ENCODE assay signal across 1 cellular context in the genomic region with DNA sequence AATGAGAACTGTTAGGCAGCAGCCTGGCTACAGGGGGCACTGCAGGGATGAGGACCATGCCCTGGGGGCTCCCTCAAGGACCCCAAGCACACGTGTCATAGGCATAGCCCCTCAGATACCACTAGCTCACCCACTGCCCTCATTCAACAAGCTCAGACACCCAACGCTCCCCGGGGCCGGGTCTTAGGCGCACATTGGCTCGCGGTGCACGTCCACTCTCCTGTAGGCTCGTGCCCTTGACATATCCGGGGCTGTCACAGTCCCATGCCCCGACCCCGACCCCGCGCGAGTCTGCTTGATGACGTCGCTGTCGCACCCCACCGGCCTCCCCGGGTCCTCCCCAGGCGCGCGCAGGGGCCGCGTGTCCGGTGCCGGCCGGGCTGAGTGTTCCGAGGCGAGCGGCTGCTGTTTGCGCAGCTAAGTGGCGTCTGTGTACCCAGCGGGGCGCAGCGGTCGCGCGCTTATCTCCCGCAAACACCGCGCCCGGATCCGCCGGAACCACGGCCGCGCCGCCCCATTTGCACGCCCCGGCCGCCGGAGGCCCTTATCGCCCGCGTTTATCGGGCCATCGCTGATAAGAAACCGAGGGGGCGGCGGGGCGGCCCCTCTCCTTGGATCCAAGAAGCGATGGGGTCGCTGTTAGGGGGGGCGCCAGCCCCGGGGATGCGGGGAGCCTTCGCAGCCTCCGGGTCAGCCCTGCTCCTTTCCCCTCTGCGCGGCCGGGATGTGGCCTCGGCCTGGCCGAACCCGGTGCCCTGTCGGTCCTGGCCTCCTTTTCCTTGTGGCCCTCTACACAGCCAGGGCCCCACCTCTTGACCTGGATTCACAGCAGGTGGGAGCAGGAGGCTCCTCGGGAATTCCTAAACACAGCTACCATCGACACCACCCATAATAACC.
TF ChIP-seq lines count a peak whose summit lies in the region.

No MANE protein-coding gene starts in this region.

TF ChIP-seq in HepG2, 621 proteins besides CTCF, POLR2A, EP300 and RAD21 (continued from another document and continues in another):
- TF ChIP-seq ZBTB4 (CRISPR knock-in tag; IDR thresholded peaks at IDR 0.05; ENCODE audit: borderline replicate concordance) (no peak), TFDP1 (CRISPR knock-in tag; IDR thresholded peaks at IDR 0.05; ENCODE audit: borderline replicate concordance) (peak; percentile 78; the same call in 1 of the 2 replicates), ZNF121 (CRISPR knock-in tag; IDR thresholded peaks at IDR 0.05) (peak; percentile 30; the same call in 1 of the 2 replicates), ZNF781 (CRISPR knock-in tag; IDR thresholded peaks at IDR 0.05; ENCODE audit: borderline replicate concordance, not compliant biosample characterization) (peak; percentile 25), KAT7 (CRISPR knock-in tag; IDR thresholded peaks at IDR 0.05; ENCODE audit: borderline replicate concordance) (no peak), PLRG1 (conservative IDR thresholded peaks at IDR 0.05) (no peak), ZNF180 (CRISPR knock-in tag; IDR thresholded peaks at IDR 0.05; ENCODE audit: borderline replicate concordance, low read depth) (0 out of 2 replicates have a peak, but pooled peaks have one; percentile 45), ZNF572 (CRISPR knock-in tag; IDR thresholded peaks at IDR 0.05) (peak; percentile 91; the same call in 1 of the 2 replicates), MAFF (IDR thresholded peaks at IDR 0.05; ENCODE audit: low read depth, low read length) (no peak), MIER3 (CRISPR knock-in tag; IDR thresholded peaks at IDR 0.05; ENCODE audit: borderline replicate concordance) (peak; percentile 64; the same call in 1 of the 2 replicates), ZNF251 (CRISPR knock-in tag; IDR thresholded peaks at IDR 0.05) (no peak), ZBTB46 (CRISPR knock-in tag; IDR thresholded peaks at IDR 0.05; ENCODE audit: borderline replicate concordance) (peak; percentile 90; the same call in 1 of the 2 replicates), ZSCAN30 (CRISPR knock-in tag; IDR thresholded peaks at IDR 0.05) (no peak), KDM5A (IDR thresholded peaks at IDR 0.05; ENCODE audit: borderline replicate concordance, low read length) (no peak), ZNF44 (CRISPR knock-in tag; IDR thresholded peaks at IDR 0.05) (peak; percentile 96), STAG1 (CRISPR knock-in tag; IDR thresholded peaks at IDR 0.05) (no peak; the same call in 1 of the 2 replicates), ZSCAN22 (CRISPR knock-in tag; IDR thresholded peaks at IDR 0.05) (no peak), KLF6 (CRISPR knock-in tag; IDR thresholded peaks at IDR 0.05) (no peak), YEATS2 (CRISPR knock-in tag; IDR thresholded peaks at IDR 0.05; ENCODE audit: borderline replicate concordance) (peak; percentile 26; the same call in 1 of the 2 replicates), ZBTB14 (CRISPR knock-in tag; IDR thresholded peaks at IDR 0.05) (peak; percentile 89), ZNF879 (CRISPR knock-in tag; IDR thresholded peaks at IDR 0.05) (peak; percentile 87), SP2 (CRISPR knock-in tag; IDR thresholded peaks at IDR 0.05) (0 out of 2 replicates have a peak, but pooled peaks have one; percentile 19), KDM5B (CRISPR knock-in tag; IDR thresholded peaks at IDR 0.05; ENCODE audit: borderline replicate concordance) (peak; percentile 95), AFF4 (CRISPR knock-in tag; IDR thresholded peaks at IDR 0.05) (no peak), TOPORS (CRISPR knock-in tag; IDR thresholded peaks at IDR 0.05) (peak; percentile 67; the same call in 1 of the 2 replicates), SKI (IDR thresholded peaks at IDR 0.05; ENCODE audit: partially characterized antibody) (peak; percentile 63), TAF15 (IDR thresholded peaks at IDR 0.05; ENCODE audit: low read depth, low read length, poor library complexity, severe bottlenecking) (peak; percentile 30), ZNF496 (CRISPR knock-in tag; IDR thresholded peaks at IDR 0.05; ENCODE audit: insufficient replicate concordance) (no peak), ZNF207 (IDR thresholded peaks at IDR 0.05; ENCODE audit: borderline replicate concordance) (no peak)
- TF ChIP-seq, protein P1, sequence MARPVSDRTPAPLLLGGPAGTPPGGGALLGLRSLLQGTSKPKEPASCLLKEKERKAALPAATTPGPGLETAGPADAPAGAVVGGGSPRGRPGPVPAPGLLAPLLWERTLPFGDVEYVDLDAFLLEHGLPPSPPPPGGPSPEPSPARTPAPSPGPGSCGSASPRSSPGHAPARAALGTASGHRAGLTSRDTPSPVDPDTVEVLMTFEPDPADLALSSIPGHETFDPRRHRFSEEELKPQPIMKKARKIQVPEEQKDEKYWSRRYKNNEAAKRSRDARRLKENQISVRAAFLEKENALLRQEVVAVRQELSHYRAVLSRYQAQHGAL (CRISPR knock-in tag; IDR thresholded peaks at IDR 0.05; ENCODE audit: not compliant biosample characterization) = no peak
- TF ChIP-seq, protein P2, sequence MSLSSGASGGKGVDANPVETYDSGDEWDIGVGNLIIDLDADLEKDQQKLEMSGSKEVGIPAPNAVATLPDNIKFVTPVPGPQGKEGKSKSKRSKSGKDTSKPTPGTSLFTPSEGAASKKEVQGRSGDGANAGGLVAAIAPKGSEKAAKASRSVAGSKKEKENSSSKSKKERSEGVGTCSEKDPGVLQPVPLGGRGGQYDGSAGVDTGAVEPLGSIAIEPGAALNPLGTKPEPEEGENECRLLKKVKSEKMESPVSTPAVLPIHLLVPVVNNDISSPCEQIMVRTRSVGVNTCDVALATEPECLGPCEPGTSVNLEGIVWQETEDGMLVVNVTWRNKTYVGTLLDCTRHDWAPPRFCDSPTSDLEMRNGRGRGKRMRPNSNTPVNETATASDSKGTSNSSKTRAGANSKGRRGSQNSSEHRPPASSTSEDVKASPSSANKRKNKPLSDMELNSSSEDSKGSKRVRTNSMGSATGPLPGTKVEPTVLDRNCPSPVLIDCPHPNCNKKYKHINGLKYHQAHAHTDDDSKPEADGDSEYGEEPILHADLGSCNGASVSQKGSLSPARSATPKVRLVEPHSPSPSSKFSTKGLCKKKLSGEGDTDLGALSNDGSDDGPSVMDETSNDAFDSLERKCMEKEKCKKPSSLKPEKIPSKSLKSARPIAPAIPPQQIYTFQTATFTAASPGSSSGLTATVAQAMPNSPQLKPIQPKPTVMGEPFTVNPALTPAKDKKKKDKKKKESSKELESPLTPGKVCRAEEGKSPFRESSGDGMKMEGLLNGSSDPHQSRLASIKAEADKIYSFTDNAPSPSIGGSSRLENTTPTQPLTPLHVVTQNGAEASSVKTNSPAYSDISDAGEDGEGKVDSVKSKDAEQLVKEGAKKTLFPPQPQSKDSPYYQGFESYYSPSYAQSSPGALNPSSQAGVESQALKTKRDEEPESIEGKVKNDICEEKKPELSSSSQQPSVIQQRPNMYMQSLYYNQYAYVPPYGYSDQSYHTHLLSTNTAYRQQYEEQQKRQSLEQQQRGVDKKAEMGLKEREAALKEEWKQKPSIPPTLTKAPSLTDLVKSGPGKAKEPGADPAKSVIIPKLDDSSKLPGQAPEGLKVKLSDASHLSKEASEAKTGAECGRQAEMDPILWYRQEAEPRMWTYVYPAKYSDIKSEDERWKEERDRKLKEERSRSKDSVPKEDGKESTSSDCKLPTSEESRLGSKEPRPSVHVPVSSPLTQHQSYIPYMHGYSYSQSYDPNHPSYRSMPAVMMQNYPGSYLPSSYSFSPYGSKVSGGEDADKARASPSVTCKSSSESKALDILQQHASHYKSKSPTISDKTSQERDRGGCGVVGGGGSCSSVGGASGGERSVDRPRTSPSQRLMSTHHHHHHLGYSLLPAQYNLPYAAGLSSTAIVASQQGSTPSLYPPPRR (CRISPR knock-in tag; IDR thresholded peaks at IDR 0.05; ENCODE audit: borderline replicate concordance) = peak; percentile 100
- TF ChIP-seq, protein P3, sequence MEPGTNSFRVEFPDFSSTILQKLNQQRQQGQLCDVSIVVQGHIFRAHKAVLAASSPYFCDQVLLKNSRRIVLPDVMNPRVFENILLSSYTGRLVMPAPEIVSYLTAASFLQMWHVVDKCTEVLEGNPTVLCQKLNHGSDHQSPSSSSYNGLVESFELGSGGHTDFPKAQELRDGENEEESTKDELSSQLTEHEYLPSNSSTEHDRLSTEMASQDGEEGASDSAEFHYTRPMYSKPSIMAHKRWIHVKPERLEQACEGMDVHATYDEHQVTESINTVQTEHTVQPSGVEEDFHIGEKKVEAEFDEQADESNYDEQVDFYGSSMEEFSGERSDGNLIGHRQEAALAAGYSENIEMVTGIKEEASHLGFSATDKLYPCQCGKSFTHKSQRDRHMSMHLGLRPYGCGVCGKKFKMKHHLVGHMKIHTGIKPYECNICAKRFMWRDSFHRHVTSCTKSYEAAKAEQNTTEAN (CRISPR knock-in tag; conservative IDR thresholded peaks at IDR 0.05) = peak; percentile 81
- TF ChIP-seq, protein P4, sequence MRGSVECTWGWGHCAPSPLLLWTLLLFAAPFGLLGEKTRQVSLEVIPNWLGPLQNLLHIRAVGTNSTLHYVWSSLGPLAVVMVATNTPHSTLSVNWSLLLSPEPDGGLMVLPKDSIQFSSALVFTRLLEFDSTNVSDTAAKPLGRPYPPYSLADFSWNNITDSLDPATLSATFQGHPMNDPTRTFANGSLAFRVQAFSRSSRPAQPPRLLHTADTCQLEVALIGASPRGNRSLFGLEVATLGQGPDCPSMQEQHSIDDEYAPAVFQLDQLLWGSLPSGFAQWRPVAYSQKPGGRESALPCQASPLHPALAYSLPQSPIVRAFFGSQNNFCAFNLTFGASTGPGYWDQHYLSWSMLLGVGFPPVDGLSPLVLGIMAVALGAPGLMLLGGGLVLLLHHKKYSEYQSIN (CRISPR knock-in tag; IDR thresholded peaks at IDR 0.05; ENCODE audit: borderline replicate concordance) = no peak
